ENCODE assay signal across 8 cellular contexts in the genomic region with DNA sequence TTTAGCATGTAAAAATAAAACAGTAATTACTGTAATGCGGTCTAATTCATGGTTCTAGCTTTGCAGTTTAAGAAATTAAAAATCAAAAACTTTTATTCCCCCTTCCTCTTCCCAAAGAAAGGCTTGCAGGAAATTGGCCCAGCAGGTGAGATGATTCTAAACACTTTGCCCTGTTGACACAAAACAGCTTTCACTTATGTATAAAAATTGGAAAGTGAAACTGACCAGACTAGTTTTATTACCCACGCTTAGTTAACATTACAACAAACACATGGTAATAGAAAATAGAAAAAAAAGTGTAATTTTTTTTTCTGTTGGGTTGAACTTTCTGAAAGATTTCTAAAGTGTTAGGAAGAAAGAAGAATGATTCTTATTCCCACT. TPM values are rescaled to one million over a fixed set of nuclear protein-coding genes. Genes with fewer than 3 reads are reported as not detected.
DNase-seq lines count a peak whose midpoint lies in the region; ATAC-seq, FAIRE-seq and TF ChIP-seq lines count a peak whose summit lies in the region.

No MANE protein-coding gene starts in this region.

- no TSS peak for BruUV-seq in endothelial cell of umbilical vein (replicated peaks; lab: Mats Ljungman, UMichigan)

- FAIRE-seq in endothelial cell of umbilical vein (lab: Jason Lieb, UNC) (no peak), RCC 7860 (lab: Jason Lieb, UNC) (no peak)

- no peak for ATAC-seq in GM21786 (IDR thresholded peaks at IDR 0.05; ENCODE audit: unreplicated experiment)
- no peak for ATAC-seq in GM18868 (IDR thresholded peaks at IDR 0.05; ENCODE audit: unreplicated experiment)
- no peak for ATAC-seq in omental fat pad (ENCODE audit: low FRiP score)

- intact Hi-C loops in endothelial cell of umbilical vein (cut with micrococcal nuclease): loop anchor here (10.0 kb wide), 3 partner anchors 297 to 517 kb away; no protein-coding TSS in a partner anchor

- H3K79me2 ChIP-seq in DOHH2 (ENCODE audit: control insufficient read depth, low read length) (peaks cover 43% of the 10 kb centered on the region), endothelial cell of umbilical vein (ENCODE audit: control insufficient read depth, insufficient read depth, low read length) (peaks cover 35% of the 10 kb centered on the region), parathyroid adenoma (no peaks in the 10 kb centered on the region)

- DNase-seq in NCI-H774 (lab: John Stamatoyannopoulos, UW) (peak; percentile 19), endothelial cell of umbilical vein (ENCODE audit: low read depth, low spot score) (peak; percentile 5), RCC 7860 (ENCODE audit: low spot score) (no peak), omental fat pad (ENCODE audit: low spot score) (no peak)

- H4K20me1 ChIP-seq in DOHH2 (ENCODE audit: control insufficient read depth, insufficient read depth, low read depth, low read length) (peaks cover 18% of the 10 kb centered on the region), endothelial cell of umbilical vein (replicated peaks; ENCODE audit: control insufficient read depth, extremely low read depth, insufficient read depth, low read length) (peaks cover 3% of the 10 kb centered on the region)

- H3K27ac ChIP-seq in DOHH2 (ENCODE audit: low read depth, low read length): peak overlapping the region; percentile 74
- peak overlapping the region; percentile 88 for H3K27ac ChIP-seq in endothelial cell of umbilical vein (ENCODE audit: insufficient read depth, low read depth, low read length)
- peak overlapping the region; percentile 77 for H3K27ac ChIP-seq in parathyroid adenoma

- H3K4me1 ChIP-seq in DOHH2 (ENCODE audit: control insufficient read depth, low read length): peaks cover 41% of the 10 kb centered on the region
- peaks cover 32% of the 10 kb centered on the region for H3K4me1 ChIP-seq in endothelial cell of umbilical vein (ENCODE audit: control insufficient read depth, extremely low read depth, insufficient read depth, low read length)
- peaks cover 17% of the 10 kb centered on the region for H3K4me1 ChIP-seq in parathyroid adenoma

- CTCF ChIA-PET in endothelial cell of umbilical vein (lab: Charles Lee): interaction anchor here (0.7 to 1.6 kb wide), 5 partner anchors 9 to 93 kb away, joined by 3 to 7 read pairs (median 3); no protein-coding TSS in a partner anchor

- H3K9me2 ChIP-seq in DOHH2 (replicated peaks; ENCODE audit: control insufficient read depth, low read length): no peaks in the 10 kb centered on the region

- TF ChIP-seq POLR2A in endothelial cell of umbilical vein (IDR thresholded peaks at IDR 0.05; ENCODE audit: low read depth, low read length): no peak

- no peaks in the 10 kb centered on the region for H3K27me3 ChIP-seq in DOHH2 (ENCODE audit: control insufficient read depth, low read length)
- H3K27me3 ChIP-seq in endothelial cell of umbilical vein (ENCODE audit: control insufficient read depth in 2 of 2, insufficient read depth in 2 of 2, low read length in 2 of 2): no peaks in the 10 kb centered on the region
- H3K27me3 ChIP-seq in parathyroid adenoma (ENCODE audit: control insufficient read depth, insufficient read depth, low read length): no peaks in the 10 kb centered on the region

- H3K4me2 ChIP-seq in DOHH2 (ENCODE audit: low read length) (peak overlapping the region; percentile 94), endothelial cell of umbilical vein (ENCODE audit: insufficient read depth, low read length) (peak overlapping the region; percentile 98), parathyroid adenoma (ENCODE audit: low read length) (peak overlapping the region; percentile 91)

- TF ChIP-seq CTCF in DOHH2 (IDR thresholded peaks at IDR 0.05; ENCODE audit: low read depth, low read length, poor library complexity, severe bottlenecking) (no peak), endothelial cell of umbilical vein (IDR thresholded peaks at IDR 0.05; ENCODE audit: extremely low read depth in 1 of 2, insufficient read depth in 1 of 2, low read depth in 1 of 2, low read length in 2 of 2) (no peak), parathyroid adenoma (IDR thresholded peaks at IDR 0.05) (no peak), omental fat pad (IDR thresholded peaks at IDR 0.05) (no peak)

- H3F3A ChIP-seq in DOHH2 (ENCODE audit: control insufficient read depth, insufficient read depth): peaks cover 11% of the 10 kb centered on the region

- H3K36me3 ChIP-seq in DOHH2 (ENCODE audit: control insufficient read depth, low read length) (peaks cover 28% of the 10 kb centered on the region), endothelial cell of umbilical vein (ENCODE audit: control insufficient read depth in 2 of 2, extremely low read depth in 1 of 2, insufficient read depth in 2 of 2, low read length in 2 of 2) (no peaks in the 10 kb centered on the region), parathyroid adenoma (ENCODE audit: control insufficient read depth, insufficient read depth, low read length) (no peaks in the 10 kb centered on the region)

- H3K9me3 ChIP-seq in DOHH2 (ENCODE audit: control insufficient read depth, insufficient read depth, low read length) (no peaks in the 10 kb centered on the region), endothelial cell of umbilical vein (replicated peaks; ENCODE audit: control insufficient read depth, insufficient read depth, low read length) (no peaks in the 10 kb centered on the region), parathyroid adenoma (ENCODE audit: control insufficient read depth, low read length) (no peaks in the 10 kb centered on the region)

- H3K9ac ChIP-seq in endothelial cell of umbilical vein (replicated peaks; ENCODE audit: extremely low read depth, insufficient read depth, low read length): no peak overlapping the region
- no peak overlapping the region for H3K9ac ChIP-seq in parathyroid adenoma

- peak overlapping the region; percentile 95 for H3K4me3 ChIP-seq in DOHH2 (ENCODE audit: low read length)
- H3K4me3 ChIP-seq in endothelial cell of umbilical vein (replicated peaks in 1 of 3; ENCODE audit: insufficient read depth in 1 of 3, low read depth in 1 of 3, low read length in 3 of 3): peak overlapping the region in 1 of 3 experiments; percentile 80
- H3K4me3 ChIP-seq in parathyroid adenoma (ENCODE audit: low read depth, low read length): peak overlapping the region; percentile 86

- dilution Hi-C loops in endothelial cell of umbilical vein (cut with MboI; ENCODE audit: extremely low pct_ligation_motif_present, low sequenced_read_pairs): no loop called here

- H2AFZ ChIP-seq in endothelial cell of umbilical vein (ENCODE audit: low read depth, low read length): peak overlapping the region; percentile 89
- H2AFZ ChIP-seq in parathyroid adenoma: peak overlapping the region; percentile 81

- POLR2A ChIA-PET in endothelial cell of umbilical vein (lab: Charles Lee): no interaction called here

- H3K9me1 ChIP-seq in endothelial cell of umbilical vein (replicated peaks; ENCODE audit: control insufficient read depth, extremely low read depth, insufficient read depth, low read length): no peaks in the 10 kb centered on the region

TF ChIP-seq in endothelial cell of umbilical vein, 7 proteins besides CTCF, POLR2A, EP300 and RAD21:
- TF ChIP-seq MAX (IDR thresholded peaks at IDR 0.05; ENCODE audit: insufficient read depth, insufficient read length): no peak
- TF ChIP-seq EZH2 (IDR thresholded peaks at IDR 0.05; ENCODE audit: borderline replicate concordance, low read depth, low read length, severe bottlenecking): no peak
- no peak for TF ChIP-seq JUN (IDR thresholded peaks at IDR 0.05; ENCODE audit: borderline replicate concordance, insufficient read depth, insufficient read length, low read depth)
- no peak for TF ChIP-seq MYC (IDR thresholded peaks at IDR 0.05; ENCODE audit: low read depth, low read length)
- TF ChIP-seq FOS (IDR thresholded peaks at IDR 0.05; ENCODE audit: borderline replicate concordance, insufficient read depth, low read length): no peak

RNA-seq across cellular contexts. Expression of gene CCDC6, which starts 1.2 kb away (rescaled TPM):
- 36.8 TPM in 2 replicates for total RNA-seq in endothelial cell of umbilical vein
- polyA plus RNA-seq in endothelial cell of umbilical vein: 15.7 and 16.8 TPM in 2 replicates
- polyA plus RNA-seq in endothelial cell of umbilical vein (2011; cell fraction: cytosol; rRNA removed): 16.3 and 16.5 TPM in 2 replicates
- polyA plus RNA-seq in endothelial cell of umbilical vein (2011; cell fraction: nucleus; rRNA removed): 12.9 and 14.3 TPM in 2 replicates
- 21.7 and 28.4 TPM in 2 replicates for polyA plus RNA-seq in endothelial cell of umbilical vein (2012)
- 37.8 and 45.7 TPM in 2 replicates for polyA minus RNA-seq in endothelial cell of umbilical vein
- polyA minus RNA-seq in endothelial cell of umbilical vein (2011; cell fraction: cytosol; rRNA and poly(A)+ RNA removed): 32.4 TPM
- 23.0 and 30.5 TPM in 2 replicates for polyA minus RNA-seq in endothelial cell of umbilical vein (2011; cell fraction: nucleus; rRNA and poly(A)+ RNA removed)
- total RNA-seq in omental fat pad: 10 to 100 TPM; 24.7 to 29.7 (median 25.9) TPM

Comparison
In these comparisons a context has a peak if more than half of its experiments do, and no peak if none do; other contexts are left out.
1. DNase-seq: peak in NCI-H774 (single experiment) and endothelial cell of umbilical vein (single experiment); none in RCC 7860 (single experiment) and omental fat pad (single experiment).
2. Peak in every context shown above with its lines, with median percentiles within 50 percentile points of each other: H3K27ac ChIP-seq and H3K4me2 ChIP-seq.